ENCODE assay signal across 8 cellular contexts in the genomic region with DNA sequence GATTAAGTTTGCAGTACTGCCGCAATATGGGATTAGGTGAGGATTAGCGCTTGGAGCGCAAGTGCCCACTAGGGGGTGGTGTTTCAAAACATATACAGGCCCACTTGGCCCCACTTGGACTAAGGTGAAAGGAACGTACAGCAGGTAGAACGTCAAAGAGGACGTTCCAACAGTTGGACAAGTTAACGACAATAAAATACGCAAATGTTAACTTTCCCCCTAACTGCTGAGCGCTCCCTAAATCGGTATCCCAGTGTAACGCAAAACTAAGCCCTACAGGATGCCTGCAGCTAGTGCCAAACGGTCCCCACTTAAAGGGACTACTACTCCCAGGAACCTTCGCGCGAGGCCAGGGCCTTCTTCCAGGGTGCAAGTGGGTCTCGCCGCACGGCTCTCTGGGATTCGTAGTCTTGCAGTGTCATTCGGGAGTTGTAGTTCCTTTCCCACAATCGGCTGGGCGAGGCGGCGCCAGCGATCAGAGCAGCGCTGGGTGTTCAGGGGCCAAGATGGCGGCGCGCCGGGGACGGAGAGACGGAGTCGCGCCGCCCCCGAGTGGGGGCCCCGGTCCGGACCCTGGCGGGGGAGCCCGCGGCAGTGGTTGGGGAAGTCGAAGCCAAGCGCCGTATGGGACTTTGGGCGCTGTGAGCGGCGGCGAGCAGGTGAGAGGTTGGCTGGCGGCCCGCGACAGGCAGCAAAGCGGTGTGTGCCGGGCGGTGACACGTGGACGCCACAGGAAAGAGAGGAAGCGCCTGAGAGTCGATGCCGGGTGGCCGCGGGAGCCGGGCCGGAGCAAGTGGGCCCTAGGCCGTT. TPM values are rescaled to one million over a fixed set of nuclear protein-coding genes. Genes with fewer than 3 reads are reported as not detected.
DNase-seq lines count a peak whose midpoint lies in the region; ATAC-seq, FAIRE-seq and TF ChIP-seq lines count a peak whose summit lies in the region.

A gene with protein sequence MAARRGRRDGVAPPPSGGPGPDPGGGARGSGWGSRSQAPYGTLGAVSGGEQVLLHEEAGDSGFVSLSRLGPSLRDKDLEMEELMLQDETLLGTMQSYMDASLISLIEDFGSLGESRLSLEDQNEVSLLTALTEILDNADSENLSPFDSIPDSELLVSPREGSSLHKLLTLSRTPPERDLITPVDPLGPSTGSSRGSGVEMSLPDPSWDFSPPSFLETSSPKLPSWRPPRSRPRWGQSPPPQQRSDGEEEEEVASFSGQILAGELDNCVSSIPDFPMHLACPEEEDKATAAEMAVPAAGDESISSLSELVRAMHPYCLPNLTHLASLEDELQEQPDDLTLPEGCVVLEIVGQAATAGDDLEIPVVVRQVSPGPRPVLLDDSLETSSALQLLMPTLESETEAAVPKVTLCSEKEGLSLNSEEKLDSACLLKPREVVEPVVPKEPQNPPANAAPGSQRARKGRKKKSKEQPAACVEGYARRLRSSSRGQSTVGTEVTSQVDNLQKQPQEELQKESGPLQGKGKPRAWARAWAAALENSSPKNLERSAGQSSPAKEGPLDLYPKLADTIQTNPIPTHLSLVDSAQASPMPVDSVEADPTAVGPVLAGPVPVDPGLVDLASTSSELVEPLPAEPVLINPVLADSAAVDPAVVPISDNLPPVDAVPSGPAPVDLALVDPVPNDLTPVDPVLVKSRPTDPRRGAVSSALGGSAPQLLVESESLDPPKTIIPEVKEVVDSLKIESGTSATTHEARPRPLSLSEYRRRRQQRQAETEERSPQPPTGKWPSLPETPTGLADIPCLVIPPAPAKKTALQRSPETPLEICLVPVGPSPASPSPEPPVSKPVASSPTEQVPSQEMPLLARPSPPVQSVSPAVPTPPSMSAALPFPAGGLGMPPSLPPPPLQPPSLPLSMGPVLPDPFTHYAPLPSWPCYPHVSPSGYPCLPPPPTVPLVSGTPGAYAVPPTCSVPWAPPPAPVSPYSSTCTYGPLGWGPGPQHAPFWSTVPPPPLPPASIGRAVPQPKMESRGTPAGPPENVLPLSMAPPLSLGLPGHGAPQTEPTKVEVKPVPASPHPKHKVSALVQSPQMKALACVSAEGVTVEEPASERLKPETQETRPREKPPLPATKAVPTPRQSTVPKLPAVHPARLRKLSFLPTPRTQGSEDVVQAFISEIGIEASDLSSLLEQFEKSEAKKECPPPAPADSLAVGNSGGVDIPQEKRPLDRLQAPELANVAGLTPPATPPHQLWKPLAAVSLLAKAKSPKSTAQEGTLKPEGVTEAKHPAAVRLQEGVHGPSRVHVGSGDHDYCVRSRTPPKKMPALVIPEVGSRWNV (N-terminal part only) (plus strand): TSS at position 478 of the 810 bp plus-strand sequence. CDS start 29 bp downstream, at position 507.

- H3K9me1 ChIP-seq in keratinocyte (ENCODE audit: control insufficient read depth, extremely low read depth, insufficient read depth, low read length), result peaks cover 7% of the 10 kb centered on the region

- FAIRE-seq in keratinocyte (lab: Jason Lieb, UNC), result peak; percentile 90

- H3K27me3 ChIP-seq in BE2C (no peaks in the 10 kb centered on the region), keratinocyte (ENCODE audit: control insufficient read depth, extremely low read depth, insufficient read depth, low read length) (no peaks in the 10 kb centered on the region)

- H3K79me2 ChIP-seq in keratinocyte (ENCODE audit: control insufficient read depth, insufficient read depth, low read length), result peaks cover 49% of the 10 kb centered on the region

- H3K9me3 ChIP-seq in BE2C (no peaks in the 10 kb centered on the region), keratinocyte (ENCODE audit: control insufficient read depth, low read depth, low read length) (no peaks in the 10 kb centered on the region)

- H4K20me1 ChIP-seq in keratinocyte (ENCODE audit: control insufficient read depth, extremely low read depth, insufficient read depth, low read length), result peaks cover 36% of the 10 kb centered on the region

- H3K4me3 ChIP-seq in BE2C (ENCODE audit: low read depth, low read length) (peak within 1 kb of the TSS; percentile 97), keratinocyte (ENCODE audit: control insufficient read depth in 2 of 3, extremely low read depth in 1 of 3, insufficient read depth in 2 of 3, low read depth in 1 of 3, low read length in 3 of 3) (peak within 1 kb of the TSS; percentile 67 to 98 (median 93))

- H3K4me1 ChIP-seq in BE2C (peaks cover 3% of the 10 kb centered on the region; the same call in 1 of the 2 replicates), keratinocyte (ENCODE audit: control insufficient read depth, extremely low read depth, insufficient read depth, low read length) (peaks cover 51% of the 10 kb centered on the region)

- peak within 1 kb of the TSS; percentile 94 for H3K27ac ChIP-seq in keratinocyte (ENCODE audit: control insufficient read depth, insufficient read depth, low read length)

- peak; percentile 90 for TF ChIP-seq POLR2A in GM19099 (IDR thresholded peaks at IDR 0.05; ENCODE audit: extremely low read depth, insufficient read length, low read depth)

- TF ChIP-seq CTCF in BE2C (IDR thresholded peaks at IDR 0.05; ENCODE audit: low read depth, low read length) (peak; percentile 93), keratinocyte (optimal IDR thresholded peaks at IDR 0.05 in 1 of 3, IDR thresholded peaks at IDR 0.05 in 1 of 3, conservative IDR thresholded peaks at IDR 0.05 in 1 of 3; ENCODE audit: extremely low read depth in 1 of 3, insufficient read depth in 2 of 3, low read length in 3 of 3) (peak; percentile 82 to 98 (median 94))

- peak; percentile 96 for ATAC-seq in HG03432 (IDR thresholded peaks at IDR 0.05; ENCODE audit: unreplicated experiment)

- H3K4me2 ChIP-seq in keratinocyte (ENCODE audit: control insufficient read depth, extremely low read depth, insufficient read depth, low read depth, low read length), result peak within 1 kb of the TSS; percentile 94

- dilution Hi-C loops in keratinocyte (cut with MboI; ENCODE audit: extremely low pct_ligation_motif_present, low sequenced_read_pairs), result no loop called here

- DNase-seq in BE2C (peak; percentile 97), NCI-H460 (ENCODE audit: extremely low read depth, low read depth) (peak; percentile 99), cerebellar nuclear complex (lab: John Stamatoyannopoulos, UW) (peak; percentile 91 to 94), keratinocyte (ENCODE audit: low read depth, low spot score) (peak; percentile 94)
- DNase-seq in activated CD4-positive, CD25-positive, alpha-beta regulatory T cell treated with anti-CD3 and anti-CD28 coated beads, Interleukin-2, amount 50 U/mL, for 72 hours, result peak; percentile 92
- DNase-seq in stimulated activated CD4-positive, alpha-beta T cell treated with anti-CD3 and anti-CD28 coated beads, Interleukin-15, amount 100 ng/mL, for 1 hour (ENCODE audit: low read depth in 1 of 2, low spot score in 1 of 2), result peak; percentile 92

- H3K36me3 ChIP-seq in BE2C (peaks cover 38% of the 10 kb centered on the region), keratinocyte (ENCODE audit: control insufficient read depth in 2 of 2, extremely low read depth in 1 of 2, insufficient read depth in 2 of 2, low read length in 2 of 2) (peaks cover 5 to 17% of the 10 kb centered on the region in 2 experiments)

- H3K9ac ChIP-seq in keratinocyte (ENCODE audit: control insufficient read depth, extremely low read depth, insufficient read depth, low read length), result peak within 1 kb of the TSS; percentile 99

- H2AFZ ChIP-seq in keratinocyte (ENCODE audit: control insufficient read depth, low read length), result peak within 1 kb of the TSS; percentile 97

RNA-seq across cellular contexts. Expression of the gene that starts here (rescaled TPM):
- polyA plus RNA-seq in BE2C (2012; ENCODE audit: insufficient read depth, insufficient read length, low read depth), result 132 TPM
- total RNA-seq in NCI-H460 (2014; rRNA removed; shearing (Covaris generic)), result 24.1 and 26.4 TPM in 2 replicates
- polyA plus RNA-seq in NCI-H460 (2014; cell fraction: nucleus; rRNA removed), result 53.6 and 58.5 TPM in 2 replicates
- polyA plus RNA-seq in keratinocyte, result 12.9 to 31.0 TPM (median 17.9 TPM) in 3 replicates
- 16.0 TPM for polyA plus RNA-seq in keratinocyte (2011; ENCODE audit: low read depth)
- polyA plus RNA-seq in keratinocyte (2011; cell fraction: cytosol; rRNA removed), result 14.2 and 17.1 TPM in 2 replicates
- polyA plus RNA-seq in keratinocyte (2011; cell fraction: nucleus; rRNA removed), result 70.5 and 71.2 TPM in 2 replicates
- polyA plus RNA-seq in keratinocyte (2012; ENCODE audit: low replicate concordance), result 33.2 and 39.2 TPM in 2 replicates
- polyA minus RNA-seq in keratinocyte, result 28.1 to 117 TPM (median 35.9 TPM) in 3 replicates
- 27.6 TPM for polyA minus RNA-seq in keratinocyte (2011; cell fraction: cytosol; rRNA and poly(A)+ RNA removed)
- 32.9 and 36.4 TPM in 2 replicates for polyA minus RNA-seq in keratinocyte (2011; cell fraction: nucleus; rRNA and poly(A)+ RNA removed)

Comparison
In these comparisons a context has a peak if more than half of its experiments do, and no peak if none do; other contexts are left out.
1. Peak in every context shown above with its lines: DNase-seq, ATAC-seq, H3K4me3 ChIP-seq and H3K27ac ChIP-seq.